10 cellular contexts compared by ENCODE assay signal in genomic region chr4:140018931-140019618, GRCh38.
DNase-seq lines count a peak whose midpoint lies in the region; ATAC-seq and TF ChIP-seq lines count a peak whose summit lies in the region.
"Had no signal": no experiment of that assay in that cellular context is flagged by ENCODE, and none has a peak within 500 bp of the region (broad histone marks: within the 10 kb centered on the region; RNA-seq: fewer than 3 reads in every experiment).

No MANE protein-coding gene starts in this region.

- peaks cover 25% of the 10 kb centered on the region for H3K4me1 ChIP-seq in cardiac muscle cell (ENCODE audit: low read depth)
- peaks cover 4 to 39% (median 27%) of the 10 kb centered on the region in 4 donors for H3K4me1 ChIP-seq in liver (ENCODE audit: control insufficient read depth in 4 of 4, insufficient read depth in 4 of 4, low read length in 3 of 4)
- peaks cover 0 to 5% of the 10 kb centered on the region in 2 donors for H3K4me1 ChIP-seq in uterus
- H3K4me1 ChIP-seq in heart left ventricle: peaks cover 0 to 30% (median 14%) of the 10 kb centered on the region in 12 donors

- H3K9ac ChIP-seq in liver (ENCODE audit: low read depth in 1 of 2, low read length in 2 of 2): peak overlapping the region in 1 of 2 donors; percentile 37

- TF ChIP-seq POLR2A in uterus (IDR thresholded peaks at IDR 0.05) (no peak), heart left ventricle (IDR thresholded peaks at IDR 0.05) (no peak)

- H3K27me3 ChIP-seq in cardiac muscle cell: no peaks in the 10 kb centered on the region
- H3K27me3 ChIP-seq in liver (ENCODE audit: control insufficient read depth in 4 of 4, insufficient read depth in 4 of 4, low read length in 3 of 4): no peaks in the 10 kb centered on the region
- no peaks in the 10 kb centered on the region for H3K27me3 ChIP-seq in uterus
- H3K27me3 ChIP-seq in heart left ventricle: no peaks in the 10 kb centered on the region

- ATAC-seq in left ventricle myocardium superior (no peak), HG02588 (IDR thresholded peaks at IDR 0.05; ENCODE audit: unreplicated experiment) (no peak), heart left ventricle (no peak)

- H3K9me3 ChIP-seq in cardiac muscle cell (ENCODE audit: low read depth) (no peaks in the 10 kb centered on the region), liver (ENCODE audit: control insufficient read depth in 4 of 4, low read length in 3 of 4) (peaks cover 0 to 3% (median 1%) of the 10 kb centered on the region in 4 donors), uterus (no peaks in the 10 kb centered on the region), heart left ventricle (peaks cover 0 to 11% (median 2%) of the 10 kb centered on the region in 12 donors)

- TF ChIP-seq CTCF in cardiac muscle cell (IDR thresholded peaks at IDR 0.05; ENCODE audit: low read depth, low read length) (no peak), liver (IDR thresholded peaks at IDR 0.05; ENCODE audit: low read depth, low read length, missing input control) (no peak), uterus (IDR thresholded peaks at IDR 0.05) (no peak), heart left ventricle (IDR thresholded peaks at IDR 0.05) (no peak)

- H3K36me3 ChIP-seq in cardiac muscle cell: no peaks in the 10 kb centered on the region
- no peaks in the 10 kb centered on the region for H3K36me3 ChIP-seq in liver (ENCODE audit: control insufficient read depth in 4 of 4, insufficient read depth in 3 of 4, low read depth in 1 of 4, low read length in 3 of 4)
- no peaks in the 10 kb centered on the region for H3K36me3 ChIP-seq in uterus
- no peaks in the 10 kb centered on the region for H3K36me3 ChIP-seq in heart left ventricle

- TF ChIP-seq RAD21 in liver (IDR thresholded peaks at IDR 0.05): no peak

- no peak overlapping the region for H3K4me3 ChIP-seq in cardiac muscle cell
- H3K4me3 ChIP-seq in liver (ENCODE audit: low read depth in 1 of 3, low read length in 3 of 3): peak overlapping the region in 1 of 3 donors; percentile 6
- H3K4me3 ChIP-seq in uterus: no peak overlapping the region
- H3K4me3 ChIP-seq in heart left ventricle: no peak overlapping the region

- intact Hi-C loops in left ventricle myocardium superior (cut with micrococcal nuclease): loop anchor here (10.0 kb wide), 1 partner anchor 236 kb away; no protein-coding TSS in a partner anchor
- intact Hi-C loops in uterus (cut with DNase I; ENCODE audit: low total_unique reads): no loop called here
- intact Hi-C loops in heart left ventricle (cut with DNase I): loop anchor here in 6 of 10 donors (5.0 to 10.0 kb wide), 5 partner anchors 136 to 306 kb away; partner anchors contain the start of gene MAML3 (in 1 of the 6)

- WGBS in liver: 51% methylated on average over 3 of the region's 3 CpGs
- WGBS in heart left ventricle, 4 donors: 74 to 91% (median 86%) methylated on average over 3 of the region's 3 CpGs

- H3K27ac ChIP-seq in cardiac muscle cell (peak overlapping the region; percentile 63), liver (ENCODE audit: low read depth in 1 of 2, low read length in 2 of 2) (peak overlapping the region; percentile 67 to 75), uterus (peak overlapping the region; percentile 60 to 64), heart left ventricle (peak overlapping the region in 1 of 12 donors; percentile 21)

- DNase-seq in cardiac muscle cell (ENCODE audit: low read depth in 1 of 2, low spot score in 1 of 2) (no peak), left ventricle myocardium superior (no peak), NOMO-1 treated with DMSO at 0.1 percent for 48 hours (lab: John Stamatoyannopoulos, UW; ENCODE audit: unreplicated experiment) (peak; percentile 55), uterus (no peak), heart left ventricle (no peak)
- no peak for DNase-seq in activated effector memory CD4-positive, alpha-beta T cell treated with anti-CD3 and anti-CD28 coated beads, Interleukin-2, amount 50 U/mL, for 16 hours
- DNase-seq: activated naive CD4-positive, alpha-beta T cell treated with Interleukin-2 at 50 U/mL for 16 hours; NCI-H1105 treated with DMSO at 0.1 percent for 48 hours had no signal

TF ChIP-seq in liver, 16 proteins besides CTCF, POLR2A, EP300 and RAD21:
- no peak for TF ChIP-seq FOXA1 (IDR thresholded peaks at IDR 0.05)
